Comparison of ENCODE assay signal across 18 cellular contexts in genomic region chr16:1832831-1833454, GRCh38. TPM values are rescaled to one million over a fixed set of nuclear protein-coding genes. Genes with fewer than 3 reads are reported as not detected.
DNase-seq lines count a peak whose midpoint lies in the region; ATAC-seq and TF ChIP-seq lines count a peak whose summit lies in the region.
"Had no signal": no experiment of that assay in that cellular context is flagged by ENCODE, and none has a peak within 500 bp of the region (broad histone marks: within the 10 kb centered on the region; RNA-seq: fewer than 3 reads in every experiment).

No MANE protein-coding gene starts in this region.

- peak; percentile 20 for ATAC-seq in activated CD8-positive, alpha-beta T cell treated with anti-CD3 and anti-CD28 coated beads for 36 hours
- no peak for ATAC-seq in activated CD8-positive, alpha-beta T cell treated with anti-CD3 and anti-CD28 coated beads, Interleukin-2, amount 10 ng/mL, durations not matched to agents 7 days and 5 days
- ATAC-seq in Panc1 (peak; percentile 73; the same call in 1 of the 2 replicates), HG03175 (IDR thresholded peaks at IDR 0.05; ENCODE audit: unreplicated experiment) (no peak)
- ATAC-seq: left colon, mucosa of descending colon had no signal

- H3K9me3 ChIP-seq in Panc1 (ENCODE audit: control insufficient read depth, insufficient read depth, low read depth, low read length) (no peaks in the 10 kb centered on the region), spleen (no peaks in the 10 kb centered on the region)
- H3K9me3 ChIP-seq: BLaER1 treated with 17β-estradiol and CSF1 and Interleukin-3, amounts not matched to agents 10 nM and 100 nM; esophagus muscularis mucosa; mucosa of descending colon; neutrophil had no signal

- peaks cover 7% of the 10 kb centered on the region for H3K4me1 ChIP-seq in Panc1 (ENCODE audit: control insufficient read depth, insufficient read depth, low read length)
- H3K4me1 ChIP-seq in spleen, result peaks cover 18 to 27% (median 23%) of the 10 kb centered on the region in 6 donors

- H3K4me3 ChIP-seq in Panc1 (ENCODE audit: low read depth in 2 of 2, low read length in 2 of 2) (no peak overlapping the region), epithelial cell of esophagus (ENCODE audit: low read length) (no peak overlapping the region), spleen (no peak overlapping the region)
- H3K4me3 ChIP-seq: BLaER1 treated with 17β-estradiol and CSF1 and Interleukin-3, amounts not matched to agents 10 nM and 100 nM; esophagus muscularis mucosa; mucosa of descending colon had no signal

- CTCF ChIA-PET in activated CD8-positive, alpha-beta T cell treated with anti-CD3 and anti-CD28 coated beads for 36 hours (lab: Charles Lee), result no interaction called here
- CTCF ChIA-PET in activated CD8-positive, alpha-beta T cell treated with anti-CD3 and anti-CD28 coated beads, Interleukin-2, amount 10 ng/mL, durations not matched to agents 7 days and 5 days (lab: Charles Lee), result no interaction called here
- CTCF ChIA-PET in Panc1 (lab: Charles Lee), result no interaction called here

- H3K27me3 Mint-ChIP-seq in activated CD8-positive, alpha-beta T cell treated with anti-CD3 and anti-CD28 coated beads for 36 hours, result no peaks in the 10 kb centered on the region
- no peaks in the 10 kb centered on the region for H3K27me3 Mint-ChIP-seq in activated CD8-positive, alpha-beta T cell treated with anti-CD3 and anti-CD28 coated beads, Interleukin-2, amount 10 ng/mL, durations not matched to agents 7 days and 5 days (ENCODE audit: low read depth)
- H3K27me3 Mint-ChIP-seq: activated CD4-positive, alpha-beta T cell treated with anti-CD3 and anti-CD28 coated beads, Interleukin-2, amount 10 ng/mL, durations not matched to agents 24 days and 14 days had no signal

- H3K27me3 ChIP-seq in Panc1 (ENCODE audit: control insufficient read depth, insufficient read depth, low read length) (no peaks in the 10 kb centered on the region), spleen (replicated peaks in 1 of 7) (no peaks in the 10 kb centered on the region)
- H3K27me3 ChIP-seq: BLaER1 treated with 17β-estradiol and CSF1 and Interleukin-3, amounts not matched to agents 10 nM and 100 nM; esophagus muscularis mucosa; neutrophil had no signal

- no peak for TF ChIP-seq CTCF in activated CD8-positive, alpha-beta T cell treated with anti-CD3 and anti-CD28 coated beads for 36 hours (IDR thresholded peaks at IDR 0.05)
- no peak for TF ChIP-seq CTCF in Panc1 (IDR thresholded peaks at IDR 0.05)
- TF ChIP-seq CTCF in epithelial cell of esophagus (IDR thresholded peaks at IDR 0.05; ENCODE audit: insufficient read depth, low read depth, low read length, missing control alignments), result no peak
- TF ChIP-seq CTCF in spleen (IDR thresholded peaks at IDR 0.05 in 8 of 11, conservative IDR thresholded peaks at IDR 0.05 in 3 of 11), result no peak

- TF ChIP-seq POLR2A in spleen (IDR thresholded peaks at IDR 0.05), result no peak

- no peak overlapping the region for H3K27ac Mint-ChIP-seq in activated CD8-positive, alpha-beta T cell treated with anti-CD3 and anti-CD28 coated beads for 36 hours
- no peak overlapping the region for H3K27ac Mint-ChIP-seq in activated CD8-positive, alpha-beta T cell treated with anti-CD3 and anti-CD28 coated beads, Interleukin-2, amount 10 ng/mL, durations not matched to agents 7 days and 5 days
- H3K27ac Mint-ChIP-seq: activated CD4-positive, alpha-beta T cell treated with anti-CD3 and anti-CD28 coated beads, Interleukin-2, amount 10 ng/mL, durations not matched to agents 24 days and 14 days had no signal

- in situ Hi-C loops in Panc1 (cut with HindIII; ENCODE audit: low pct_unique_long_range_greater_than_20kb, low sequenced_read_pairs), result no loop called here

- no peak for DNase-seq in activated CD8-positive, alpha-beta T cell treated with anti-CD3 and anti-CD28 coated beads for 36 hours
- DNase-seq in activated CD8-positive, alpha-beta T cell treated with anti-CD3 and anti-CD28 coated beads, Interleukin-2, amount 10 ng/mL, durations not matched to agents 7 days and 5 days, result no peak
- DNase-seq in Panc1 (ENCODE audit: low read depth, low spot score) (no peak), epithelial cell of esophagus (ENCODE audit: low read depth) (peak; percentile 80), spleen (peak; percentile 18), superior temporal gyrus (ENCODE audit: extremely low spot score) (no peak), ureter (ENCODE audit: low spot score) (no peak)
- DNase-seq: activated CD4-positive, alpha-beta T cell treated with anti-CD3 and anti-CD28 coated beads, Interleukin-2, amount 10 ng/mL, durations not matched to agents 24 days and 14 days; activated CD8-positive, alpha-beta memory T cell treated with anti-CD3 and anti-CD28 coated beads, Interleukin-2, amount 50 U/mL, for 4 hours; activated gamma-delta T cell treated with Interleukin-2 at 50 U/mL for 16 hours; central memory CD4-positive, alpha-beta T cell; left colon; mucosa of descending colon; NCI-H1092 had no signal

- no TSS peak for BruUV-seq in Panc1 (replicated peaks; lab: Mats Ljungman, UMichigan)

- WGBS in spleen, 5 donors, result 72 to 88% (median 83%) methylated on average over 9 of the region's 9 CpGs

- POLR2A ChIA-PET in activated CD8-positive, alpha-beta T cell treated with anti-CD3 and anti-CD28 coated beads for 36 hours (lab: Charles Lee), result no interaction called here
- POLR2A ChIA-PET in activated CD8-positive, alpha-beta T cell treated with anti-CD3 and anti-CD28 coated beads, Interleukin-2, amount 10 ng/mL, durations not matched to agents 7 days and 5 days (lab: Charles Lee), result no interaction called here
- POLR2A ChIA-PET in Panc1 (lab: Charles Lee), result no interaction called here

- H3K36me3 ChIP-seq in Panc1 (ENCODE audit: control insufficient read depth, insufficient read depth, low read length) (0 out of 2 replicates have a peak, but pooled peaks cover 2% of the 10 kb centered on the region), spleen (peaks cover 0 to 23% (median 7%) of the 10 kb centered on the region in 6 donors)
- H3K36me3 ChIP-seq: neutrophil had no signal

- no peaks in the 10 kb centered on the region for H3K9me3 Mint-ChIP-seq in activated CD8-positive, alpha-beta T cell treated with anti-CD3 and anti-CD28 coated beads for 36 hours
- H3K9me3 Mint-ChIP-seq in activated CD8-positive, alpha-beta T cell treated with anti-CD3 and anti-CD28 coated beads, Interleukin-2, amount 10 ng/mL, durations not matched to agents 7 days and 5 days (ENCODE audit: insufficient read depth), result no peaks in the 10 kb centered on the region
- H3K9me3 Mint-ChIP-seq: activated CD4-positive, alpha-beta T cell treated with anti-CD3 and anti-CD28 coated beads, Interleukin-2, amount 10 ng/mL, durations not matched to agents 24 days and 14 days had no signal

- H3K4me1 Mint-ChIP-seq in activated CD8-positive, alpha-beta T cell treated with anti-CD3 and anti-CD28 coated beads for 36 hours (ENCODE audit: low read depth), result peaks cover 22% of the 10 kb centered on the region
- H3K4me1 Mint-ChIP-seq in activated CD8-positive, alpha-beta T cell treated with anti-CD3 and anti-CD28 coated beads, Interleukin-2, amount 10 ng/mL, durations not matched to agents 7 days and 5 days (ENCODE audit: low read depth), result peaks cover 13% of the 10 kb centered on the region

- intact Hi-C loops in activated CD8-positive, alpha-beta T cell treated with anti-CD3 and anti-CD28 coated beads for 36 hours (cut with micrococcal nuclease), result no loop called here
- intact Hi-C loops in Panc1 (cut with micrococcal nuclease; ENCODE audit: unreplicated experiment), result no loop called here
- intact Hi-C loops in spleen (cut with DNase I; ENCODE audit: low total_unique reads), result no loop called here

- H3K4me3 Mint-ChIP-seq in activated CD8-positive, alpha-beta T cell treated with anti-CD3 and anti-CD28 coated beads for 36 hours, result no peak overlapping the region
- no peak overlapping the region for H3K4me3 Mint-ChIP-seq in activated CD8-positive, alpha-beta T cell treated with anti-CD3 and anti-CD28 coated beads, Interleukin-2, amount 10 ng/mL, durations not matched to agents 7 days and 5 days
- H3K4me3 Mint-ChIP-seq: activated CD4-positive, alpha-beta T cell treated with anti-CD3 and anti-CD28 coated beads, Interleukin-2, amount 10 ng/mL, durations not matched to agents 24 days and 14 days had no signal

- H3K27ac ChIP-seq in Panc1 (ENCODE audit: low read length) (no peak overlapping the region), spleen (no peak overlapping the region)
- H3K27ac ChIP-seq: BLaER1 treated with 17β-estradiol and CSF1 and Interleukin-3, amounts not matched to agents 10 nM and 100 nM; esophagus muscularis mucosa; neutrophil had no signal

- peaks cover 2% of the 10 kb centered on the region for H3K36me3 Mint-ChIP-seq in activated CD8-positive, alpha-beta T cell treated with anti-CD3 and anti-CD28 coated beads for 36 hours (ENCODE audit: low read depth)
- H3K36me3 Mint-ChIP-seq in activated CD8-positive, alpha-beta T cell treated with anti-CD3 and anti-CD28 coated beads, Interleukin-2, amount 10 ng/mL, durations not matched to agents 7 days and 5 days (ENCODE audit: low read depth), result peaks cover 6% of the 10 kb centered on the region

RNA-seq across cellular contexts. Expression of gene FAHD1, which starts 5.9 kb away (rescaled TPM):
- total RNA-seq in activated CD8-positive, alpha-beta T cell treated with anti-CD3 and anti-CD28 coated beads for 36 hours, result 10 to 100 TPM; 14.2 to 17.8 TPM
- 10 to 100 TPM; 14.5 to 14.6 TPM for total RNA-seq in activated CD8-positive, alpha-beta T cell treated with anti-CD3 and anti-CD28 coated beads, Interleukin-2, amount 10 ng/mL, durations not matched to agents 7 days and 5 days
- 34.6 TPM for total RNA-seq in Panc1 (2021; ENCODE audit: unreplicated experiment)
- 57.0 TPM for polyA plus RNA-seq in Panc1 (2012; ENCODE audit: insufficient read length)
- total RNA-seq in spleen, result 10 to 100 TPM in 6 of 7 donors, 1 to 10 TPM in 1; 9.5 to 34.9 (median 17.7) TPM
- polyA plus RNA-seq in spleen, result 10 to 100 TPM; 13.8 to 23.1 (median 15.4) TPM
- 29.3 TPM for total RNA-seq in ureter

RNA-seq across cellular contexts. Expression of gene HAGH, which starts 6.3 kb away (rescaled TPM):
- total RNA-seq in activated CD8-positive, alpha-beta T cell treated with anti-CD3 and anti-CD28 coated beads for 36 hours, result 10 to 100 TPM; 32.0 to 35.7 TPM
- total RNA-seq in activated CD8-positive, alpha-beta T cell treated with anti-CD3 and anti-CD28 coated beads, Interleukin-2, amount 10 ng/mL, durations not matched to agents 7 days and 5 days, result 10 to 100 TPM; 48.0 to 50.4 TPM
- total RNA-seq in Panc1 (2021; ENCODE audit: unreplicated experiment), result 58.9 TPM
- polyA plus RNA-seq in Panc1 (2012; ENCODE audit: insufficient read length), result 121 TPM
- total RNA-seq in spleen, result 10 to 100 TPM; 42.4 to 60.4 (median 49.1) TPM
- polyA plus RNA-seq in spleen, result 10 to 100 TPM; 33.6 to 76.6 (median 41.0) TPM
- 37.5 TPM for total RNA-seq in ureter

RNA-seq across cellular contexts. Expression of gene MEIOB, which starts 39.0 kb away (rescaled TPM):
- total RNA-seq in activated CD8-positive, alpha-beta T cell treated with anti-CD3 and anti-CD28 coated beads for 36 hours, result under 1 TPM; 0.34 to 0.40 TPM
- total RNA-seq in activated CD8-positive, alpha-beta T cell treated with anti-CD3 and anti-CD28 coated beads, Interleukin-2, amount 10 ng/mL, durations not matched to agents 7 days and 5 days, result not detected
- total RNA-seq in Panc1 (2021; ENCODE audit: unreplicated experiment) (not detected), spleen (not detected), ureter (not detected)
- not detected for polyA plus RNA-seq in Panc1 (2012; ENCODE audit: insufficient read length)
- polyA plus RNA-seq in spleen, result not detected
- total RNA-seq: activated CD4-positive, alpha-beta T cell treated with anti-CD3 and anti-CD28 coated beads, Interleukin-2, amount 10 ng/mL, durations not matched to agents 24 days and 14 days; esophagus muscularis mucosa; left colon; mucosa of descending colon had no signal

RNA-seq across cellular contexts. Expression of gene IGFALS, which starts 39.4 kb away (rescaled TPM):
- total RNA-seq in activated CD8-positive, alpha-beta T cell treated with anti-CD3 and anti-CD28 coated beads for 36 hours, result not detected
- total RNA-seq in activated CD8-positive, alpha-beta T cell treated with anti-CD3 and anti-CD28 coated beads, Interleukin-2, amount 10 ng/mL, durations not matched to agents 7 days and 5 days, result under 1 TPM in 1 of 2 experiments, not detected in 1; 0.13 TPM
- total RNA-seq in Panc1 (2021; ENCODE audit: unreplicated experiment) (0.10 TPM), spleen (under 1 TPM in 5 of 7 donors, not detected in 2; 0.21 to 0.63 (median 0.39) TPM), ureter (not detected)
- 0.25 TPM for polyA plus RNA-seq in Panc1 (2012; ENCODE audit: insufficient read length)
- under 1 TPM; 0.14 to 0.19 (median 0.17) TPM for polyA plus RNA-seq in spleen

RNA-seq across cellular contexts. Expression of gene NUBP2, which starts 50.2 kb away (rescaled TPM):
- total RNA-seq in activated CD8-positive, alpha-beta T cell treated with anti-CD3 and anti-CD28 coated beads for 36 hours, result 10 to 100 TPM; 43.5 to 45.0 TPM
- total RNA-seq in activated CD8-positive, alpha-beta T cell treated with anti-CD3 and anti-CD28 coated beads, Interleukin-2, amount 10 ng/mL, durations not matched to agents 7 days and 5 days, result 10 to 100 TPM; 58.5 to 61.8 TPM
- total RNA-seq in Panc1 (2021; ENCODE audit: unreplicated experiment) (85.8 TPM), spleen (100 to 1,000 TPM in 1 of 7 donors, 10 to 100 TPM in 6; 37.5 to 103 (median 44.6) TPM), ureter (48.9 TPM)
- polyA plus RNA-seq in Panc1 (2012; ENCODE audit: insufficient read length), result 114 TPM
- polyA plus RNA-seq in spleen, result 10 to 100 TPM; 61.9 to 84.3 (median 79.3) TPM

Comparison
In these comparisons a context has a peak if more than half of its experiments do, and no peak if none do; other contexts are left out.
1. ATAC-seq: peak in activated CD8-positive, alpha-beta T cell treated with anti-CD3 and anti-CD28 coated beads for 36 hours (single experiment) and Panc1 (single experiment); none in activated CD8-positive, alpha-beta T cell treated with anti-CD3 and anti-CD28 coated beads, Interleukin-2, amount 10 ng/mL, durations not matched to agents 7 days and 5 days (single experiment) and HG03175 (single experiment).
2. DNase-seq: peak in epithelial cell of esophagus (single experiment) and spleen (single experiment); none in activated CD8-positive, alpha-beta T cell treated with anti-CD3 and anti-CD28 coated beads for 36 hours (single experiment), activated CD8-positive, alpha-beta T cell treated with anti-CD3 and anti-CD28 coated beads, Interleukin-2, amount 10 ng/mL, durations not matched to agents 7 days and 5 days (single experiment), Panc1 (single experiment), superior temporal gyrus (single experiment) and ureter (single experiment).